ENCODE assay signal across 8 cellular contexts in the genomic region with DNA sequence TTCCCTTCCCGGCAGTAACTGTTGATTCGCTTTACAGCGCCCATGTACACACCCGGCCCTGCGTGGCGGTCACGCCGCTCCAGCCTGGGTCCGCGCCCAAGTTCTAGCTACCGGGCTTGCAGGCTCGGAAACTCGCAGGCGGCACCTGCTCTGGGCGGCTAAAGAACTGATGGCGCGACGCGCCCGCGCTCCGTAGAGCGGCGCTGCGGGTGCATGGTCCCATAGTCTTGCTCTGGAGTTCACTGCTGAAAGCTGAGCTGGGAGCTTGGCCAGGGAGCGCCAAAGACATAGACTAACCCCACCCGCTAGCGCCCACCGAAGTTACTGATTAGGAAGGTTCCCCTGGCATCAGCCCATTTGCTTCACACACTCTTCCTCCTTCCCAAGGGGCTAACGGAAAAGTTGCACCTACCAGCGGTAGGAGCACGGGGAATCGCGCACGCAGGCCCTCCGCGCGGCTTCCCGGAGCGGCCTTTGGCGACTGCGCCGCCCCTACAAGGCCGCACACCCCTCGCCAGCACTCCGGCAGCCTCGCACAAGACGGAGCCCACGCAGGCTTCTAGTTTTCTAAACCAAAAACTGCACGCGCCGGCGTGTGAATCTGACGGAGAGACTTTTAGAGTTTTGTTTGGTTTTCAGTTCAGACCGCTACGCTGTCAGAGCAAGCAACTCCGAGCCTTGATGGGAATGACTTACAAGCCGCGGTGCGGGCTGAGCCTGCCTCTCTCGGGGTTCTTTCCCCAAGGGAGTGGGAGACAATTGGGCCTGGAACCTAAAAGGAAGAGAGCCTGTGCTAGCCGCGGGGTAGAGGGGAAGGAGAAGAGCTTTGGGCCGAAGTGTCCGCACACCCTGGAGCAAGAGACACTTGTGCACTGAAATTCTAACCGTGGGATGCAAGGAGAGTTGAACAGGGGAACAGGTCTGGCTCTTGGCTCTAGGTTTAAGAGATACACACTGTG. TPM values are rescaled to one million over a fixed set of nuclear protein-coding genes. Genes with fewer than 3 reads are reported as not detected.
DNase-seq lines count a peak whose midpoint lies in the region; ATAC-seq and TF ChIP-seq lines count a peak whose summit lies in the region.

No MANE protein-coding gene starts in this region.

- H3K4me3 ChIP-seq in BE2C (ENCODE audit: low read depth, low read length) (peak overlapping the region; percentile 63), iPS DF 6.9 (ENCODE audit: low read length) (peak overlapping the region; percentile 28; the same call in 1 of the 2 replicates)

- peak; percentile 21; the same call in 1 of the 2 replicates for TF ChIP-seq CTCF in BE2C (IDR thresholded peaks at IDR 0.05; ENCODE audit: low read depth, low read length)

- H3K27ac ChIP-seq in iPS DF 6.9 (ENCODE audit: low read length), result no peak overlapping the region

- peak; percentile 54 for DNase-seq in BE2C
- peak; percentile 35 for DNase-seq in NCI-H2196 treated with DMSO at 0.1 percent for 48 hours (lab: John Stamatoyannopoulos, UW; ENCODE audit: unreplicated experiment)
- DNase-seq in amniotic epithelial cell (ENCODE audit: low read depth), result peak; percentile 17
- no peak for DNase-seq in iPS DF 6.9 (ENCODE audit: low read depth, low spot score)
- DNase-seq in putamen (ENCODE audit: low spot score), result peak; percentile 72
- DNase-seq in AG08395 (ENCODE audit: low spot score), result no peak

- ATAC-seq in GM19395 (IDR thresholded peaks at IDR 0.05; ENCODE audit: unreplicated experiment), result peak; percentile 23
- ATAC-seq in GM18517 (IDR thresholded peaks at IDR 0.05; ENCODE audit: unreplicated experiment), result no peak

- WGBS in iPS DF 6.9 (ENCODE audit: insufficient coverage, insufficient read length), result no CpG with 5 or more reads among the region's 66 CpGs

- H3K36me3 ChIP-seq in BE2C, result no peaks in the 10 kb centered on the region
- H3K36me3 ChIP-seq in iPS DF 6.9 (ENCODE audit: control insufficient read depth, insufficient read depth, low read length), result no peaks in the 10 kb centered on the region

- H3K4me1 ChIP-seq in BE2C (no peaks in the 10 kb centered on the region), iPS DF 6.9 (ENCODE audit: control insufficient read depth, insufficient read depth, low read length) (peaks cover 7% of the 10 kb centered on the region)

- H3K9me3 ChIP-seq in BE2C (no peaks in the 10 kb centered on the region), iPS DF 6.9 (ENCODE audit: control insufficient read depth, insufficient read depth, low read length) (no peaks in the 10 kb centered on the region)

- H3K27me3 ChIP-seq in BE2C (peaks cover 91% of the 10 kb centered on the region), iPS DF 6.9 (ENCODE audit: control insufficient read depth, insufficient read depth, low read length) (peaks cover 71% of the 10 kb centered on the region)

RNA-seq across cellular contexts. Expression of a gene that starts 1.0 kb away (rescaled TPM):
- 0.22 TPM for polyA plus RNA-seq in BE2C (2012; ENCODE audit: insufficient read depth, insufficient read length, low read depth)

Comparison
In these comparisons a context has a peak if more than half of its experiments do, and no peak if none do; other contexts are left out.
1. DNase-seq: peak in BE2C (single experiment), NCI-H2196 treated with DMSO at 0.1 percent for 48 hours (single experiment), amniotic epithelial cell (single experiment) and putamen (single experiment); none in iPS DF 6.9 (single experiment) and AG08395 (single experiment).